Comparison of ENCODE assay signal across 16 cellular contexts in the genomic region with DNA sequence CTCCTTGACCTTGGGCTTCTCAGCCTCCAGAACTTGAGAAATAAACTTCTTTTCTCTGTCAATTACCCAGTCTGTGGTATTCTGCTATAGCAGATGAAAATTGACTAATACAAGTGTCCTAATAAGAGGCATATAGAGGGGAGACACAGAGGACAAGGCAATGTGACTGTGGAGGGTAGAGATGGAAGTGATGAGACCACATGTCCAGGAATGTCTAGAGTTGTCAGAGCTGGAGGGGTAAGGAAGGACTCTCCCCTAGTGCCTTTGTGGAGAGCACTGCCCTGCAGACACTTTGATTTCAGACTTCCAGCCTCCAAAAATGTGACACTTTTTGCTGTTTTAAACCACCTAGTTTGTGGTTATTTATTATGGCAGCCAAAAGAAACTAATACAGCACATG.
"Had no signal": no experiment of that assay in that cellular context is flagged by ENCODE, and none has a peak within 500 bp of the region (broad histone marks: within the 10 kb centered on the region; RNA-seq: fewer than 3 reads in every experiment).

No MANE protein-coding gene starts in this region.

- H3K27ac ChIP-seq: left lung, neural progenitor cell, spleen, VCaP had no signal

- H3K4me1 ChIP-seq: left lung, neural progenitor cell, spleen had no signal

- H3K4me2 ChIP-seq: neural progenitor cell had no signal

- H3K9ac ChIP-seq: neural progenitor cell had no signal

- H3K36me3 ChIP-seq: left lung, neural progenitor cell, spleen had no signal

- ATAC-seq: effector memory CD8-positive, alpha-beta T cell; esophagus mucosa; left lung; naive thymus-derived CD8-positive, alpha-beta T cell had no signal

- H2AFZ ChIP-seq: neural progenitor cell had no signal

- DNase-seq: activated CD4-positive, alpha-beta T cell treated with anti-CD3 and anti-CD28 coated beads, Interleukin-2, amount 10 ng/mL, durations not matched to agents 7 days and 5 days; activated CD4-positive, CD25-positive, alpha-beta regulatory T cell treated with anti-CD3 and anti-CD28 coated beads, Interleukin-2, amount 50 U/mL, for 72 hours; activated gamma-delta T cell treated with Interleukin-2 at 50 U/mL for 16 hours; anterior cingulate cortex; central memory CD4-positive, alpha-beta T cell; effector memory CD8-positive, alpha-beta T cell; left lung; naive thymus-derived CD8-positive, alpha-beta T cell; retina; spleen; stimulated activated CD4-positive, alpha-beta T cell treated with anti-CD3 and anti-CD28 coated beads, Interleukin-4, amount 100 ng/mL, for 1 hour; stimulated activated naive CD4-positive, alpha-beta T cell had no signal

- H3K4me3 ChIP-seq: dorsolateral prefrontal cortex, left lung, neural progenitor cell, spleen had no signal

- H3K27me3 ChIP-seq: left lung, neural progenitor cell had no signal
